In genomic region chr2:46377287-46377605, GRCh38 we compare ENCODE assay signal across 19 cellular contexts.
A peak's percentile ranks its signal among the peaks of the same experiment; 100 is the strongest.
DNase-seq lines count a peak whose midpoint lies in the region; ATAC-seq and TF ChIP-seq lines count a peak whose summit lies in the region.
"Had no signal": no experiment of that assay in that cellular context is flagged by ENCODE, and none has a peak within 500 bp of the region (broad histone marks: within the 10 kb centered on the region; RNA-seq: fewer than 3 reads in every experiment).

No MANE protein-coding gene starts in this region.

- no peaks in the 10 kb centered on the region for H3K27me3 ChIP-seq in heart right ventricle
- H3K27me3 ChIP-seq: adrenal gland, neutrophil had no signal

- H3K4me3 ChIP-seq in heart right ventricle: no peak overlapping the region
- no peak overlapping the region for H3K4me3 ChIP-seq in retinal pigment epithelial cell (ENCODE audit: low read length)
- H3K4me3 ChIP-seq: adrenal gland, PC-9 had no signal

- DNase-seq in DMS 273 (lab: John Stamatoyannopoulos, UW; ENCODE audit: unreplicated experiment) (peak; percentile 92), SK-MEL-5 (ENCODE audit: low read depth, low spot score) (peak; percentile 73), heart right ventricle (peak in 1 of 2 donors; percentile 43), retinal pigment epithelial cell (ENCODE audit: low read depth) (no peak), mesothelial cell of epicardium (ENCODE audit: low spot score in 2 of 2, unreplicated experiment in 2 of 2) (no peak), COLO829 (ENCODE audit: low spot score) (no peak)
- DNase-seq in activated T-cell treated with anti-CD3 and anti-CD28 coated beads, Interleukin-2, amount 50 U/mL, for 1 hour: no peak
- no peak for DNase-seq in activated CD8-positive, alpha-beta T cell treated with anti-CD3 and anti-CD28 coated beads, Interleukin-2, amount 10 ng/mL, durations not matched to agents 7 days and 5 days
- DNase-seq: activated CD4-positive, CD25-positive, alpha-beta regulatory T cell treated with anti-CD3 and anti-CD28 coated beads, Interleukin-2, amount 50 U/mL, for 72 hours; activated T-cell treated with anti-CD3 and anti-CD28 coated beads, Interleukin-2, amount 50 U/mL, for 48 hours; GOT3; KG1; mammary epithelial cell; NCI-H1417; PC-9; stimulated activated naive B cell treated with anti-CD40 and anti-IgM and Interleukin-4, amounts not matched to agents 10 μg/mL and 1 μg/mL and 100 μg/mL, for 72 hours had no signal

- peaks cover 5 to 100% (median 92%) of the 10 kb centered on the region in 9 donors for H3K36me3 ChIP-seq in heart right ventricle
- H3K36me3 ChIP-seq: neutrophil had no signal

- CTCF ChIA-PET in activated CD8-positive, alpha-beta T cell treated with anti-CD3 and anti-CD28 coated beads, Interleukin-2, amount 10 ng/mL, durations not matched to agents 7 days and 5 days (lab: Charles Lee): no interaction called here

- ATAC-seq in heart right ventricle: peak in 7 of 8 donors; percentile 13 to 64 (median 27)
- ATAC-seq in activated CD8-positive, alpha-beta T cell treated with anti-CD3 and anti-CD28 coated beads, Interleukin-2, amount 10 ng/mL, durations not matched to agents 7 days and 5 days: no peak
- ATAC-seq: esophagus mucosa; stimulated activated naive B cell treated with anti-CD40 and anti-IgM and Interleukin-4, amounts not matched to agents 10 μg/mL and 1 μg/mL and 100 μg/mL, for 72 hours had no signal

- peaks cover 0 to 68% (median 13%) of the 10 kb centered on the region in 9 donors for H3K4me1 ChIP-seq in heart right ventricle
- H3K4me1 ChIP-seq: adrenal gland had no signal

- in situ Hi-C loops in SK-MEL-5 (cut with HindIII; ENCODE audit: low pct_unique_long_range_greater_than_20kb, low sequenced_read_pairs): no loop called here

- H3K27ac ChIP-seq in heart right ventricle: peak overlapping the region in 8 of 10 donors; percentile 3 to 52 (median 38)
- H3K27ac ChIP-seq: neutrophil, PC-9 had no signal

- intact Hi-C loops in heart right ventricle (cut with DNase I): loop anchor here in 2 of 10 donors (5.0 to 10.0 kb wide), 2 partner anchors 80 to 372 kb away; no protein-coding TSS in a partner anchor

- H3K27ac Mint-ChIP-seq in mesothelial cell of epicardium: no peak overlapping the region
- H3K27ac Mint-ChIP-seq in activated CD8-positive, alpha-beta T cell treated with anti-CD3 and anti-CD28 coated beads, Interleukin-2, amount 10 ng/mL, durations not matched to agents 7 days and 5 days: no peak overlapping the region
- H3K27ac Mint-ChIP-seq: stimulated activated naive B cell treated with anti-CD40 and anti-IgM and Interleukin-4, amounts not matched to agents 10 μg/mL and 1 μg/mL and 100 μg/mL, for 72 hours had no signal

- WGBS in heart right ventricle, 2 donors: 78 to 83% methylated on average over 11 of the region's 11 CpGs

- H3K27me3 Mint-ChIP-seq in mesothelial cell of epicardium (ENCODE audit: low read depth): peaks cover 32% of the 10 kb centered on the region
- H3K27me3 Mint-ChIP-seq in activated CD8-positive, alpha-beta T cell treated with anti-CD3 and anti-CD28 coated beads, Interleukin-2, amount 10 ng/mL, durations not matched to agents 7 days and 5 days (ENCODE audit: low read depth): peaks cover 2% of the 10 kb centered on the region
- H3K27me3 Mint-ChIP-seq: stimulated activated naive B cell treated with anti-CD40 and anti-IgM and Interleukin-4, amounts not matched to agents 10 μg/mL and 1 μg/mL and 100 μg/mL, for 72 hours had no signal

- POLR2A ChIA-PET in activated CD8-positive, alpha-beta T cell treated with anti-CD3 and anti-CD28 coated beads, Interleukin-2, amount 10 ng/mL, durations not matched to agents 7 days and 5 days (lab: Charles Lee): no interaction called here

- no peaks in the 10 kb centered on the region for H3K9me3 ChIP-seq in heart right ventricle
- H3K9me3 ChIP-seq: adrenal gland, neutrophil had no signal

- no peaks in the 10 kb centered on the region for H3K36me3 Mint-ChIP-seq in mesothelial cell of epicardium
- peaks cover 3% of the 10 kb centered on the region for H3K36me3 Mint-ChIP-seq in activated CD8-positive, alpha-beta T cell treated with anti-CD3 and anti-CD28 coated beads, Interleukin-2, amount 10 ng/mL, durations not matched to agents 7 days and 5 days (ENCODE audit: low read depth)
- H3K36me3 Mint-ChIP-seq: stimulated activated naive B cell treated with anti-CD40 and anti-IgM and Interleukin-4, amounts not matched to agents 10 μg/mL and 1 μg/mL and 100 μg/mL, for 72 hours had no signal

- TF ChIP-seq CTCF in heart right ventricle (IDR thresholded peaks at IDR 0.05) (peak in 2 of 9 donors; percentile 18 to 23), retinal pigment epithelial cell (conservative IDR thresholded peaks at IDR 0.05; ENCODE audit: low read depth, low read length) (peak; percentile 19), mesothelial cell of epicardium (IDR thresholded peaks at IDR 0.05; ENCODE audit: unreplicated experiment) (no peak)

- H3K4me1 Mint-ChIP-seq in mesothelial cell of epicardium: peaks cover 21% of the 10 kb centered on the region
- H3K4me1 Mint-ChIP-seq in activated CD8-positive, alpha-beta T cell treated with anti-CD3 and anti-CD28 coated beads, Interleukin-2, amount 10 ng/mL, durations not matched to agents 7 days and 5 days (ENCODE audit: low read depth): no peaks in the 10 kb centered on the region
- H3K4me1 Mint-ChIP-seq: stimulated activated naive B cell treated with anti-CD40 and anti-IgM and Interleukin-4, amounts not matched to agents 10 μg/mL and 1 μg/mL and 100 μg/mL, for 72 hours had no signal

- peaks cover 4% of the 10 kb centered on the region for H3K9me3 Mint-ChIP-seq in mesothelial cell of epicardium
- no peaks in the 10 kb centered on the region for H3K9me3 Mint-ChIP-seq in activated CD8-positive, alpha-beta T cell treated with anti-CD3 and anti-CD28 coated beads, Interleukin-2, amount 10 ng/mL, durations not matched to agents 7 days and 5 days (ENCODE audit: insufficient read depth)
- H3K9me3 Mint-ChIP-seq: stimulated activated naive B cell treated with anti-CD40 and anti-IgM and Interleukin-4, amounts not matched to agents 10 μg/mL and 1 μg/mL and 100 μg/mL, for 72 hours had no signal

- H3K4me3 Mint-ChIP-seq in mesothelial cell of epicardium: no peak overlapping the region
- no peak overlapping the region for H3K4me3 Mint-ChIP-seq in activated CD8-positive, alpha-beta T cell treated with anti-CD3 and anti-CD28 coated beads, Interleukin-2, amount 10 ng/mL, durations not matched to agents 7 days and 5 days
- H3K4me3 Mint-ChIP-seq: stimulated activated naive B cell treated with anti-CD40 and anti-IgM and Interleukin-4, amounts not matched to agents 10 μg/mL and 1 μg/mL and 100 μg/mL, for 72 hours had no signal

Comparison
In these comparisons a context has a peak if more than half of its experiments do, and no peak if none do; other contexts are left out.
1. DNase-seq: peak in DMS 273 (single experiment) and SK-MEL-5 (single experiment); none in retinal pigment epithelial cell (single experiment), mesothelial cell of epicardium (0 of 2), activated T-cell treated with anti-CD3 and anti-CD28 coated beads, Interleukin-2, amount 50 U/mL, for 1 hour (single experiment), COLO829 (single experiment) and activated CD8-positive, alpha-beta T cell treated with anti-CD3 and anti-CD28 coated beads, Interleukin-2, amount 10 ng/mL, durations not matched to agents 7 days and 5 days (single experiment).